In the genomic region with DNA sequence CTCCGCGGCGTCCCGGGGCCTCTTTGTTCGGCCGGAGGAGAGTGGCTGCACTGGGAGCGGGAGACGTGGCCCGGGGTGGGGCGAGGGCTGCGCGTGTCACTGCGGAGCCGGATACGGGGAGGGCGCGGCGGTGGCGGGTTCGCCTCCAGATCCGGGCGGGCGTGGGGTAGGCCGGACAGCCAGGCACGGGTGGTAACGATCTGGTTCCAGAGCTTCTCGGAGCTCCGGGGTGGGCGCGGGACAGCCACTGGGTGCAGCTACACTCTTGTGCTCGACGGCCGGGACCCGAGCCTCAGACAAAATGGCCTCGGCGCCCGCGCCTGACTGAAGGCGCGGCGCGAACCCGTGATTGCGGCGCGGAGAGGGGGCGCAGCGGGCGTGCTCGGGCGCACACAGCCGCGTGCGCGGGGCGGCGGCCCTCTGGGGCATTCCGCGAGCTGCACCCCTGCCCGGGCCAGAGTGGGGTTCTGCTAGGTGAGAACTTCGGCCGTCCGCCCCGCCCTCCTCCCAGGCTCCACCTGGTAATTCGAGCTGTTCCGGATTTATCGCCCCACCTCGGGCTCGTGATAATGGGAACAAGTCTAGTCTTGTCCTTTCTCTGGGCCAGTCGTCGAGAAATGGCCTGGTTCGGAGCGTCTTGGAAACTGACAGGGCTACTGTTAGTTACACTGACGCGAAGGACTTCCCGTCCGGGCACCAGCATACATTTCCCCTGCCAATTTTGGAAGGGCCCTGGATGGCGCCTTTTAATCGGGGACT, we compare ENCODE assay signal across 1 cellular context.
TF ChIP-seq lines count a peak whose summit lies in the region.

No MANE protein-coding gene starts in this region.

TF ChIP-seq in HepG2, 621 proteins besides CTCF, POLR2A, EP300 and RAD21 (continued from another document and continues in another):
- TF ChIP-seq, protein P1, sequence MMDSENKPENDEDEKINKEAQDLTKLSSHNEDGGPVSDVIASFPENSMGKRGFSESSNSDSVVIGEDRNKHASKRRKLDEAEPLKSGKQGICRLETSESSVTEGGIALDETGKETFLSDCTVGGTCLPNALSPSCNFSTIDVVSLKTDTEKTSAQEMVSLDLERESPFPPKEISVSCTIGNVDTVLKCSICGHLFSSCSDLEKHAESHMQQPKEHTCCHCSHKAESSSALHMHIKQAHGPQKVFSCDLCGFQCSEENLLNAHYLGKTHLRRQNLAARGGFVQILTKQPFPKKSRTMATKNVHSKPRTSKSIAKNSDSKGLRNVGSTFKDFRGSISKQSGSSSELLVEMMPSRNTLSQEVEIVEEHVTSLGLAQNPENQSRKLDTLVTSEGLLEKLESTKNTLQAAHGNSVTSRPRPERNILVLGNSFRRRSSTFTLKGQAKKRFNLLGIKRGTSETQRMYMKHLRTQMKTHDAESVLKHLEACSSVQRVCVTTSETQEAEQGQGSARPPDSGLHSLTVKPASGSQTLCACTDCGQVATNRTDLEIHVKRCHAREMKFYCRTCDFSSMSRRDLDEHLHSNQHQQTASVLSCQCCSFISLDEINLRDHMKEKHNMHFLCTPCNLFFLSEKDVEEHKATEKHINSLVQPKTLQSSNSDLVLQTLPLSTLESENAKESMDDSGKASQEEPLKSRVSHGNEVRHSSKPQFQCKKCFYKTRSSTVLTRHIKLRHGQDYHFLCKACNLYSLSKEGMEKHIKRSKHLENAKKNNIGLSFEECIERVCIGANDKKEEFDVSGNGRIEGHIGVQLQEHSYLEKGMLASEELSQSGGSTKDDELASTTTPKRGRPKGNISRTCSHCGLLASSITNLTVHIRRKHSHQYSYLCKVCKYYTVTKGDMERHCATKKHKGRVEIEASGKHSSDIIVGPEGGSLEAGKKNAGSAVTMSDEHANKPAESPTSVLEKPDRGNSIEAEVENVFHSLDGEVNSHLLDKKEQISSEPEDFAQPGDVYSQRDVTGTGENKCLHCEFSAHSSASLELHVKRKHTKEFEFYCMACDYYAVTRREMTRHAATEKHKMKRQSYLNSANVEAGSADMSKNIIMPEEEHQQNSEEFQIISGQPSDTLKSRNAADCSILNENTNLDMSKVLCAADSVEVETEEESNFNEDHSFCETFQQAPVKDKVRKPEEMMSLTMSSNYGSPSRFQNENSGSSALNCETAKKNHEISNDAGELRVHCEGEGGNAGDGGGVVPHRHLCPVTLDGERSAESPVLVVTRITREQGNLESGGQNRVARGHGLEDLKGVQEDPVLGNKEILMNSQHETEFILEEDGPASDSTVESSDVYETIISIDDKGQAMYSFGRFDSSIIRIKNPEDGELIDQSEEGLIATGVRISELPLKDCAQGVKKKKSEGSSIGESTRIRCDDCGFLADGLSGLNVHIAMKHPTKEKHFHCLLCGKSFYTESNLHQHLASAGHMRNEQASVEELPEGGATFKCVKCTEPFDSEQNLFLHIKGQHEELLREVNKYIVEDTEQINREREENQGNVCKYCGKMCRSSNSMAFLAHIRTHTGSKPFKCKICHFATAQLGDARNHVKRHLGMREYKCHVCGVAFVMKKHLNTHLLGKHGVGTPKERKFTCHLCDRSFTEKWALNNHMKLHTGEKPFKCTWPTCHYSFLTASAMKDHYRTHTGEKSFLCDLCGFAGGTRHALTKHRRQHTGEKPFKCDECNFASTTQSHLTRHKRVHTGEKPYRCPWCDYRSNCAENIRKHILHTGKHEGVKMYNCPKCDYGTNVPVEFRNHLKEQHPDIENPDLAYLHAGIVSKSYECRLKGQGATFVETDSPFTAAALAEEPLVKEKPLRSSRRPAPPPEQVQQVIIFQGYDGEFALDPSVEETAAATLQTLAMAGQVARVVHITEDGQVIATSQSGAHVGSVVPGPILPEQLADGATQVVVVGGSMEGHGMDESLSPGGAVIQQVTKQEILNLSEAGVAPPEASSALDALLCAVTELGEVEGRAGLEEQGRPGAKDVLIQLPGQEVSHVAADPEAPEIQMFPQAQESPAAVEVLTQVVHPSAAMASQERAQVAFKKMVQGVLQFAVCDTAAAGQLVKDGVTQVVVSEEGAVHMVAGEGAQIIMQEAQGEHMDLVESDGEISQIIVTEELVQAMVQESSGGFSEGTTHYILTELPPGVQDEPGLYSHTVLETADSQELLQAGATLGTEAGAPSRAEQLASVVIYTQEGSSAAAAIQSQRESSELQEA (CRISPR knock-in tag; IDR thresholded peaks at IDR 0.05; ENCODE audit: not compliant biosample characterization) = peak; percentile 65
- no peak for TF ChIP-seq FOSL1 (CRISPR knock-in tag; IDR thresholded peaks at IDR 0.05; ENCODE audit: borderline replicate concordance)
- TF ChIP-seq, protein P2, sequence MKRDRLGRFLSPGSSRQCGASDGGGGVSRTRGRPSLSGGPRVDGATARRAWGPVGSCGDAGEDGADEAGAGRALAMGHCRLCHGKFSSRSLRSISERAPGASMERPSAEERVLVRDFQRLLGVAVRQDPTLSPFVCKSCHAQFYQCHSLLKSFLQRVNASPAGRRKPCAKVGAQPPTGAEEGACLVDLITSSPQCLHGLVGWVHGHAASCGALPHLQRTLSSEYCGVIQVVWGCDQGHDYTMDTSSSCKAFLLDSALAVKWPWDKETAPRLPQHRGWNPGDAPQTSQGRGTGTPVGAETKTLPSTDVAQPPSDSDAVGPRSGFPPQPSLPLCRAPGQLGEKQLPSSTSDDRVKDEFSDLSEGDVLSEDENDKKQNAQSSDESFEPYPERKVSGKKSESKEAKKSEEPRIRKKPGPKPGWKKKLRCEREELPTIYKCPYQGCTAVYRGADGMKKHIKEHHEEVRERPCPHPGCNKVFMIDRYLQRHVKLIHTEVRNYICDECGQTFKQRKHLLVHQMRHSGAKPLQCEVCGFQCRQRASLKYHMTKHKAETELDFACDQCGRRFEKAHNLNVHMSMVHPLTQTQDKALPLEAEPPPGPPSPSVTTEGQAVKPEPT (CRISPR knock-in tag; IDR thresholded peaks at IDR 0.05; ENCODE audit: low read depth) = no peak
- no peak; the same call in 1 of the 2 replicates for TF ChIP-seq JDP2 (CRISPR knock-in tag; IDR thresholded peaks at IDR 0.05; ENCODE audit: borderline replicate concordance)
- TF ChIP-seq ZHX2 (IDR thresholded peaks at IDR 0.05; ENCODE audit: low read depth) = 0 out of 2 replicates have a peak, but pooled peaks have one; percentile 29
- peak; percentile 36; the same call in 1 of the 2 replicates for TF ChIP-seq ZHX2 (CRISPR knock-in tag; IDR thresholded peaks at IDR 0.05; ENCODE audit: borderline replicate concordance)
- peak; percentile 25; the same call in 1 of the 2 replicates for TF ChIP-seq ZNF367 (CRISPR knock-in tag; IDR thresholded peaks at IDR 0.05; ENCODE audit: borderline replicate concordance)
- peak; percentile 90 for TF ChIP-seq IRX3 (CRISPR knock-in tag; IDR thresholded peaks at IDR 0.05; ENCODE audit: borderline replicate concordance, low read depth)
- no peak for TF ChIP-seq NR1H2 (CRISPR knock-in tag; IDR thresholded peaks at IDR 0.05; ENCODE audit: borderline replicate concordance, low read depth)
- no peak; the same call in 1 of the 2 replicates for TF ChIP-seq THAP9 (CRISPR knock-in tag; IDR thresholded peaks at IDR 0.05; ENCODE audit: borderline replicate concordance)
- peak; percentile 34 for TF ChIP-seq ZNF333 (CRISPR knock-in tag; IDR thresholded peaks at IDR 0.05; ENCODE audit: borderline replicate concordance)
- TF ChIP-seq, protein P3, sequence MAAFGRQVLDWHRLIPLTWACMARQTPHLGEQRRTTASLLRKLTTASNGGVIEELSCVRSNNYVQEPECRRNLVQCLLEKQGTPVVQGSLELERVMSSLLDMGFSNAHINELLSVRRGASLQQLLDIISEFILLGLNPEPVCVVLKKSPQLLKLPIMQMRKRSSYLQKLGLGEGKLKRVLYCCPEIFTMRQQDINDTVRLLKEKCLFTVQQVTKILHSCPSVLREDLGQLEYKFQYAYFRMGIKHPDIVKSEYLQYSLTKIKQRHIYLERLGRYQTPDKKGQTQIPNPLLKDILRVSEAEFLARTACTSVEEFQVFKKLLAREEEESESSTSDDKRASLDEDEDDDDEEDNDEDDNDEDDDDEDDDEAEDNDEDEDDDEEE (CRISPR knock-in tag; IDR thresholded peaks at IDR 0.05) = no peak; the same call in 1 of the 2 replicates
- TF ChIP-seq, protein P4, sequence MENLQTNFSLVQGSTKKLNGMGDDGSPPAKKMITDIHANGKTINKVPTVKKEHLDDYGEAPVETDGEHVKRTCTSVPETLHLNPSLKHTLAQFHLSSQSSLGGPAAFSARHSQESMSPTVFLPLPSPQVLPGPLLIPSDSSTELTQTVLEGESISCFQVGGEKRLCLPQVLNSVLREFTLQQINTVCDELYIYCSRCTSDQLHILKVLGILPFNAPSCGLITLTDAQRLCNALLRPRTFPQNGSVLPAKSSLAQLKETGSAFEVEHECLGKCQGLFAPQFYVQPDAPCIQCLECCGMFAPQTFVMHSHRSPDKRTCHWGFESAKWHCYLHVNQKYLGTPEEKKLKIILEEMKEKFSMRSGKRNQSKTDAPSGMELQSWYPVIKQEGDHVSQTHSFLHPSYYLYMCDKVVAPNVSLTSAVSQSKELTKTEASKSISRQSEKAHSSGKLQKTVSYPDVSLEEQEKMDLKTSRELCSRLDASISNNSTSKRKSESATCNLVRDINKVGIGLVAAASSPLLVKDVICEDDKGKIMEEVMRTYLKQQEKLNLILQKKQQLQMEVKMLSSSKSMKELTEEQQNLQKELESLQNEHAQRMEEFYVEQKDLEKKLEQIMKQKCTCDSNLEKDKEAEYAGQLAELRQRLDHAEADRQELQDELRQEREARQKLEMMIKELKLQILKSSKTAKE (CRISPR knock-in tag; IDR thresholded peaks at IDR 0.05; ENCODE audit: borderline replicate concordance) = 0 out of 2 replicates have a peak, but pooled peaks have one; percentile 12
- TF ChIP-seq ZNF253 (CRISPR knock-in tag; IDR thresholded peaks at IDR 0.05; ENCODE audit: borderline replicate concordance) = no peak
- peak; percentile 99 for TF ChIP-seq SIX4 (CRISPR knock-in tag; IDR thresholded peaks at IDR 0.05)
- peak; percentile 38; the same call in 1 of the 2 replicates for TF ChIP-seq ZNF660 (CRISPR knock-in tag; IDR thresholded peaks at IDR 0.05; ENCODE audit: borderline replicate concordance, low read depth)
- TF ChIP-seq HDAC6 (IDR thresholded peaks at IDR 0.05; ENCODE audit: low read depth, low read length) = no peak
- TF ChIP-seq ZSCAN22 (CRISPR knock-in tag; IDR thresholded peaks at IDR 0.05) = no peak
- TF ChIP-seq TAF15 (IDR thresholded peaks at IDR 0.05; ENCODE audit: low read depth, low read length, poor library complexity, severe bottlenecking) = no peak
- TF ChIP-seq ZNF101 (CRISPR knock-in tag; IDR thresholded peaks at IDR 0.05; ENCODE audit: borderline replicate concordance, low read depth) = no peak; the same call in 1 of the 2 replicates
- TF ChIP-seq, protein P5, sequence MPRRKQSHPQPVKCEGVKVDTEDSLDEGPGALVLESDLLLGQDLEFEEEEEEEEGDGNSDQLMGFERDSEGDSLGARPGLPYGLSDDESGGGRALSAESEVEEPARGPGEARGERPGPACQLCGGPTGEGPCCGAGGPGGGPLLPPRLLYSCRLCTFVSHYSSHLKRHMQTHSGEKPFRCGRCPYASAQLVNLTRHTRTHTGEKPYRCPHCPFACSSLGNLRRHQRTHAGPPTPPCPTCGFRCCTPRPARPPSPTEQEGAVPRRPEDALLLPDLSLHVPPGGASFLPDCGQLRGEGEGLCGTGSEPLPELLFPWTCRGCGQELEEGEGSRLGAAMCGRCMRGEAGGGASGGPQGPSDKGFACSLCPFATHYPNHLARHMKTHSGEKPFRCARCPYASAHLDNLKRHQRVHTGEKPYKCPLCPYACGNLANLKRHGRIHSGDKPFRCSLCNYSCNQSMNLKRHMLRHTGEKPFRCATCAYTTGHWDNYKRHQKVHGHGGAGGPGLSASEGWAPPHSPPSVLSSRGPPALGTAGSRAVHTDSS (CRISPR knock-in tag; conservative IDR thresholded peaks at IDR 0.05) = no peak
